Comparison of ENCODE assay signal across 8 cellular contexts in the genomic region with DNA sequence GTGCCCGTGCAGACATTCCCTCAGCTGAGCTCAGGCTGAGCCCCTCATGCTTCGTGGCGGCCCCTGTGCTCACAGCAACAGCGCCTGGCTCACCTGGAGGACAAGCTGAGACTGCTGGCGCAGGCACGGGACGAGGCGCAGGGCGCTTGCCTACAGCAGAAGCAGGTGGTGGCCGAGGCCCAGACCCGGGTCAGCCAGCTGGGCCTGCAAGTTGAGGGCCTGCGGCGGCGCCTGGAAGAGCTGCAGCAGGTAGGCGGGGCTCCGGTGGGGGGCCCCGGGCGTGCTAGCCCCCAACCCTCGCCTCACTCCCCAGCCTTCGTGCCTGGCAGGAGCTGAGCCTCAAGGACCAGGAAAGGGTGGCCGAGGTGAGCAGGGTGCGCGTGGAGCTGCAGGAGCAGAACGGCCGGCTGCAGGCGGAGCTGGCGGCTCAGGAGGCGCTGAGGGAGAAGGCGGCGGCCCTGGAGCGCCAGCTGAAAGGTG. TPM values are rescaled to one million over a fixed set of nuclear protein-coding genes. Genes with fewer than 3 reads are reported as not detected.
DNase-seq lines count a peak whose midpoint lies in the region; ATAC-seq and TF ChIP-seq lines count a peak whose summit lies in the region.

No MANE protein-coding gene starts in this region.

- H3K9ac ChIP-seq in SU-DHL-6 (ENCODE audit: low read length): peak overlapping the region; percentile 55; the same call in 1 of the 2 replicates

- peak overlapping the region in 1 of 2 donors; percentile 97 for H3K4me3 Mint-ChIP-seq in activated T-cell treated with anti-CD3 and anti-CD28 coated beads, Interleukin-2, amount 50 U/mL, for 72 hours

- H4K20me1 ChIP-seq in SU-DHL-6 (ENCODE audit: low read depth, low read length): no peaks in the 10 kb centered on the region

- H3K27ac Mint-ChIP-seq in activated T-cell treated with anti-CD3 and anti-CD28 coated beads, Interleukin-2, amount 50 U/mL, for 72 hours: no peak overlapping the region

- WGBS in stomach, 5 donors: 54 to 63% (median 60%) methylated on average over 22 to 31 of the region's 31 CpGs; no CpG with 5 or more reads in 1 of the 5 donors

- no peaks in the 10 kb centered on the region for H3K9me3 Mint-ChIP-seq in activated T-cell treated with anti-CD3 and anti-CD28 coated beads, Interleukin-2, amount 50 U/mL, for 72 hours

- no peaks in the 10 kb centered on the region for H3K27me3 Mint-ChIP-seq in activated T-cell treated with anti-CD3 and anti-CD28 coated beads, Interleukin-2, amount 50 U/mL, for 72 hours (ENCODE audit: low read depth)

- H3K27ac ChIP-seq in SU-DHL-6 (ENCODE audit: low read depth, low read length): no peak overlapping the region
- peak overlapping the region in 2 of 5 donors; percentile 11 to 73 for H3K27ac ChIP-seq in stomach

- TF ChIP-seq CTCF in SU-DHL-6 (IDR thresholded peaks at IDR 0.05; ENCODE audit: insufficient read depth, low read length, poor library complexity, severe bottlenecking) (no peak), stomach (IDR thresholded peaks at IDR 0.05) (no peak)

- H3K79me2 ChIP-seq in SU-DHL-6 (ENCODE audit: insufficient read depth, low read length): no peaks in the 10 kb centered on the region

- no peaks in the 10 kb centered on the region for H3K9me2 ChIP-seq in SU-DHL-6 (replicated peaks; ENCODE audit: insufficient read depth, low read length)

- peaks cover 16 to 36% (median 31%) of the 10 kb centered on the region in 4 donors for H3K4me1 ChIP-seq in stomach

- no peak overlapping the region for H2AFZ ChIP-seq in SU-DHL-6 (ENCODE audit: low read depth, low read length, severe bottlenecking)

- H3K36me3 ChIP-seq in SU-DHL-6 (ENCODE audit: low read length): no peaks in the 10 kb centered on the region
- H3K36me3 ChIP-seq in stomach: peaks cover 0 to 21% (median 14%) of the 10 kb centered on the region in 4 donors

- ATAC-seq in activated T-cell treated with anti-CD3 and anti-CD28 coated beads, Interleukin-2, amount 50 U/mL, for 72 hours (replicated peaks in 1 of 2): peak; percentile 0 to 1
- ATAC-seq in left colon: peak; percentile 5
- no peak for ATAC-seq in GM21576 (IDR thresholded peaks at IDR 0.05; ENCODE audit: unreplicated experiment)
- no peak for ATAC-seq in HG03108 (IDR thresholded peaks at IDR 0.05; ENCODE audit: unreplicated experiment)

- H3F3A ChIP-seq in SU-DHL-6 (ENCODE audit: insufficient read depth): peaks cover 4% of the 10 kb centered on the region; the same call in 1 of the 2 replicates

- intact Hi-C loops in left colon (cut with DNase I, micrococcal nuclease) (loop anchor here (5.0 kb wide), 1 partner anchor 122 kb away; no protein-coding TSS in a partner anchor), stomach (cut with DNase I; ENCODE audit: low total_unique reads) (loop anchor here (2.0 kb wide), 1 partner anchor 125 kb away; no protein-coding TSS in a partner anchor)

- H3K27me3 ChIP-seq in SU-DHL-6 (ENCODE audit: low read length) (no peaks in the 10 kb centered on the region), stomach (peaks cover 0 to 14% (median 8%) of the 10 kb centered on the region in 3 donors)

- H3K4me1 Mint-ChIP-seq in activated T-cell treated with anti-CD3 and anti-CD28 coated beads, Interleukin-2, amount 50 U/mL, for 72 hours (ENCODE audit: low read depth): peaks cover 9% of the 10 kb centered on the region

- TF ChIP-seq POLR2A in stomach (IDR thresholded peaks at IDR 0.05): no peak

- H3K4me3 ChIP-seq in SU-DHL-6 (ENCODE audit: insufficient read depth, low read length, poor library complexity, severe bottlenecking) (no peak overlapping the region), stomach (peak overlapping the region in 3 of 4 donors; percentile 51 to 71 (median 68))

- peaks cover 0 to 1% of the 10 kb centered on the region in 2 donors for H3K36me3 Mint-ChIP-seq in activated T-cell treated with anti-CD3 and anti-CD28 coated beads, Interleukin-2, amount 50 U/mL, for 72 hours (ENCODE audit: insufficient read depth in 2 of 2)

- no peaks in the 10 kb centered on the region for H3K9me3 ChIP-seq in SU-DHL-6 (ENCODE audit: insufficient read depth, low read length)
- no peaks in the 10 kb centered on the region for H3K9me3 ChIP-seq in stomach

- DNase-seq in activated T-cell treated with anti-CD3 and anti-CD28 coated beads, Interleukin-2, amount 50 U/mL, for 72 hours: no peak
- DNase-seq in activated T-cell treated with anti-CD3 and anti-CD28 coated beads for 4 hours (no peak), left colon (no peak), stomach (no peak), D341Med (ENCODE audit: low spot score) (no peak)

- no peak for TF ChIP-seq EP300 in stomach (IDR thresholded peaks at IDR 0.05)

- peak overlapping the region; percentile 66 for H3K4me2 ChIP-seq in SU-DHL-6 (ENCODE audit: low read depth, low read length, poor library complexity, severe bottlenecking)

RNA-seq across cellular contexts. Expression of gene RAC3, which starts 1.4 kb away (rescaled TPM):
- total RNA-seq in activated T-cell treated with anti-CD3 and anti-CD28 coated beads, Interleukin-2, amount 50 U/mL, for 72 hours: 10 to 100 TPM in 1 of 2 donors, 1 to 10 TPM in 1; 8.5 to 13.1 TPM
- total RNA-seq in left colon: 1 to 10 TPM; 4.2 to 9.0 TPM
- total RNA-seq in stomach: 10 to 100 TPM in 1 of 5 donors, 1 to 10 TPM in 3, not detected in 1; 1.2 to 11.6 (median 2.5) TPM
- 10 to 100 TPM; 13.1 to 24.8 (median 16.2) TPM for polyA plus RNA-seq in stomach

RNA-seq across cellular contexts. Expression of gene LRRC45, which starts 6.9 kb away (rescaled TPM):
- total RNA-seq in activated T-cell treated with anti-CD3 and anti-CD28 coated beads, Interleukin-2, amount 50 U/mL, for 72 hours: 10 to 100 TPM; 11.8 to 15.4 TPM
- total RNA-seq in left colon: 10 to 100 TPM; 14.2 to 20.8 TPM
- 100 to 1,000 TPM in 1 of 5 donors, 10 to 100 TPM in 3, 1 to 10 TPM in 1; 8.3 to 171 (median 42.9) TPM for total RNA-seq in stomach
- polyA plus RNA-seq in stomach: 10 to 100 TPM; 12.7 to 21.1 (median 20.9) TPM

RNA-seq across cellular contexts. Expression of gene CENPX, which starts 7.4 kb away (rescaled TPM):
- total RNA-seq in activated T-cell treated with anti-CD3 and anti-CD28 coated beads, Interleukin-2, amount 50 U/mL, for 72 hours: 10 to 100 TPM; 32.2 to 44.0 TPM
- 100 to 1,000 TPM in 1 of 2 donors, 10 to 100 TPM in 1; 83.3 to 127 TPM for total RNA-seq in left colon
- total RNA-seq in stomach: 100 to 1,000 TPM in 2 of 5 donors, 10 to 100 TPM in 3; 22.0 to 213 (median 53.1) TPM
- polyA plus RNA-seq in stomach: 100 to 1,000 TPM; 142 to 231 (median 215) TPM

RNA-seq across cellular contexts. Expression of gene DCXR, which starts 7.5 kb away (rescaled TPM):
- 100 to 1,000 TPM; 114 to 125 TPM for total RNA-seq in activated T-cell treated with anti-CD3 and anti-CD28 coated beads, Interleukin-2, amount 50 U/mL, for 72 hours
- total RNA-seq in left colon: 100 to 1,000 TPM; 111 to 137 TPM
- total RNA-seq in stomach: 100 to 1,000 TPM in 2 of 5 donors, 10 to 100 TPM in 3; 11.1 to 461 (median 100.0) TPM
- polyA plus RNA-seq in stomach: 100 to 1,000 TPM; 352 to 403 (median 396) TPM

RNA-seq across cellular contexts. Expression of gene RFNG, which starts 21.6 kb away (rescaled TPM):
- 10 to 100 TPM; 31.0 to 42.2 TPM for total RNA-seq in activated T-cell treated with anti-CD3 and anti-CD28 coated beads, Interleukin-2, amount 50 U/mL, for 72 hours
- total RNA-seq in left colon: 10 to 100 TPM; 31.5 to 32.3 TPM
- total RNA-seq in stomach: 10 to 100 TPM; 12.5 to 66.5 (median 28.3) TPM
- 10 to 100 TPM; 22.5 to 55.2 (median 26.0) TPM for polyA plus RNA-seq in stomach

Comparison
In these comparisons a context has a peak if more than half of its experiments do, and no peak if none do; other contexts are left out.
1. ATAC-seq: peak in activated T-cell treated with anti-CD3 and anti-CD28 coated beads, Interleukin-2, amount 50 U/mL, for 72 hours (2 of 2) and left colon (single experiment); none in GM21576 (single experiment) and HG03108 (single experiment).